23 cellular contexts compared by ENCODE assay signal in the genomic region with DNA sequence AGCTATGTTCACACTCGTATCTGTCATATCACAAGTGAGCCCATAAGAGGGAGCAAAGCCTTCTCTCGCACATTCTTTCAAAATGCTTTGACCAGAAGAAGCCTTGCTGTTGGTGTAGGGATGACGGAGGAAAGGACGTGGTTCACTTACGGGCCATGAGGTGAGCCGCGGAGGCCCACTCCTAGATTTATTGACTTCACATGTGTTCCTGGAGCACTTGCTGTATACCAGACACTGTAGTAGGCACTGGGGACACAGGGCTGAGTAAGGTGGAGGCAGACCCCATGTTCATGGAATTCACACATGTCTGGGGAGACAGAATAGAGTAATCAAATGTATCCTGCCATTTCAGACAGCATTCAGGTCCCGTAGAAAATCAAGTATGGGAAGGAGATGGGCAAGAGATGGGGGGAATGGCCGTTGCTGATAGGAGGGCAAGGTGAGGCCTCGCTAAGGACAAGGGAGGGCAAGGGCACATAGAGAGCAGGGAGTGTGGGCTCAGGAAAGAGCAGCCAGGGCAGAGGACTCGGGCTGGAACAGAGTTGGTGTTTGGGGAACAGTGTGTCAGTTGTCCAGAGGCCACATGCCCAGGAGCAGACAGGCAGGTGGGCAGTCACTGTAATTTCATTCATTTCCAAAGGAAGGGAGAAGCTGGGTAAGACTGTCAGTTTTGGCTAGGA.
DNase-seq lines count a peak whose midpoint lies in the region; ATAC-seq and TF ChIP-seq lines count a peak whose summit lies in the region.
"Had no signal": no experiment of that assay in that cellular context is flagged by ENCODE, and none has a peak within 500 bp of the region (broad histone marks: within the 10 kb centered on the region; RNA-seq: fewer than 3 reads in every experiment).

No MANE protein-coding gene starts in this region.

- peaks cover 0 to 4% (median 0%) of the 10 kb centered on the region in 3 donors for H3K36me3 Mint-ChIP-seq in naive thymus-derived CD8-positive, alpha-beta T cell
- H3K36me3 Mint-ChIP-seq in type B pancreatic cell = no peaks in the 10 kb centered on the region

- TF ChIP-seq POLR2A in heart left ventricle (IDR thresholded peaks at IDR 0.05) = no peak

- no peaks in the 10 kb centered on the region for H3K9me3 Mint-ChIP-seq in naive thymus-derived CD8-positive, alpha-beta T cell
- no peaks in the 10 kb centered on the region for H3K9me3 Mint-ChIP-seq in type B pancreatic cell

- peak overlapping the region in 6 of 10 donors; percentile 15 to 64 (median 28) for H3K4me3 Mint-ChIP-seq in naive thymus-derived CD8-positive, alpha-beta T cell
- H3K4me3 Mint-ChIP-seq in type B pancreatic cell = no peak overlapping the region

- ATAC-seq in right cardiac atrium = peak; percentile 30 to 38
- ATAC-seq in heart left ventricle = no peak
- ATAC-seq in naive thymus-derived CD8-positive, alpha-beta T cell = no peak
- no peak for ATAC-seq in HG02798 (IDR thresholded peaks at IDR 0.05; ENCODE audit: poor library complexity, unreplicated experiment)
- ATAC-seq in GM21381 (IDR thresholded peaks at IDR 0.05; ENCODE audit: unreplicated experiment) = no peak
- ATAC-seq: Panc1 had no signal

- no peaks in the 10 kb centered on the region for H3K4me1 ChIP-seq in right cardiac atrium (ENCODE audit: control insufficient read depth, insufficient read depth, low read length)
- H3K4me1 ChIP-seq in heart left ventricle = peaks cover 0 to 6% (median 2%) of the 10 kb centered on the region in 12 donors
- H3K4me1 ChIP-seq: HAP-1 had no signal

- DNase-seq in right cardiac atrium (no peak), heart left ventricle (no peak), type B pancreatic cell (ENCODE audit: extremely low spot score, unreplicated experiment) (peak; percentile 18), T1000 (lab: John Stamatoyannopoulos, UW) (no peak)
- DNase-seq in naive thymus-derived CD8-positive, alpha-beta T cell = no peak
- DNase-seq: C1 segment of cervical spinal cord; DMS53; GDM1; GM23248; KBM-7; NCI-H1105; NCI-H146; NCI-H2029; NCI-H2227 treated with DMSO at 0.1 percent for 48 hours; NCI-H510A; NK-92 treated with Interleukin-12 subunit alpha and Interleukin-12 subunit beta, amount 100 ng/mL, for 24 hours; SIG-M5; SK-N-SH had no signal

- H3K9me3 ChIP-seq in right cardiac atrium (ENCODE audit: control insufficient read depth, low read length) (no peaks in the 10 kb centered on the region), heart left ventricle (no peaks in the 10 kb centered on the region), KOPT-K1 (ENCODE audit: insufficient read depth, low read length, poor library complexity, severe bottlenecking) (no peaks in the 10 kb centered on the region)
- H3K9me3 ChIP-seq: HAP-1, SK-N-SH had no signal

- peaks cover 11 to 31% (median 23%) of the 10 kb centered on the region in 4 donors for H3K4me1 Mint-ChIP-seq in naive thymus-derived CD8-positive, alpha-beta T cell
- H3K4me1 Mint-ChIP-seq in type B pancreatic cell (ENCODE audit: unreplicated experiment) = no peaks in the 10 kb centered on the region

- POLR2A ChIA-PET in naive thymus-derived CD8-positive, alpha-beta T cell (lab: Charles Lee) = no interaction called here

- no peak overlapping the region for H3K27ac ChIP-seq in right cardiac atrium (ENCODE audit: low read length)
- no peak overlapping the region for H3K27ac ChIP-seq in heart left ventricle
- peak overlapping the region; percentile 49 for H3K27ac ChIP-seq in KOPT-K1 (ENCODE audit: low read depth, low read length, poor library complexity, severe bottlenecking)
- H3K27ac ChIP-seq: GM23248 had no signal

- no peaks in the 10 kb centered on the region for H3K27me3 Mint-ChIP-seq in naive thymus-derived CD8-positive, alpha-beta T cell
- H3K27me3 Mint-ChIP-seq in type B pancreatic cell = no peaks in the 10 kb centered on the region

- H3K27ac Mint-ChIP-seq in naive thymus-derived CD8-positive, alpha-beta T cell = peak overlapping the region in 7 of 10 donors; percentile 7 to 95 (median 58)
- H3K27ac Mint-ChIP-seq in type B pancreatic cell = no peak overlapping the region

- H3K27me3 ChIP-seq in right cardiac atrium (ENCODE audit: control insufficient read depth, insufficient read depth) = no peaks in the 10 kb centered on the region
- no peaks in the 10 kb centered on the region for H3K27me3 ChIP-seq in heart left ventricle

- H3K36me3 ChIP-seq in heart left ventricle (peaks cover 0 to 9% (median 3%) of the 10 kb centered on the region in 9 donors), KOPT-K1 (ENCODE audit: insufficient read depth, low read length) (peaks cover 28% of the 10 kb centered on the region)
- H3K36me3 ChIP-seq: HAP-1 had no signal

- no peak overlapping the region for H3K4me3 ChIP-seq in right cardiac atrium (ENCODE audit: low read length)
- no peak overlapping the region for H3K4me3 ChIP-seq in heart left ventricle
- H3K4me3 ChIP-seq: GM23248, HAP-1 had no signal

- 83% methylated on average over 11 of the region's 11 CpGs for WGBS in right cardiac atrium
- WGBS in heart left ventricle, 4 donors = 94 to 95% (median 95%) methylated on average over 11 of the region's 11 CpGs

- intact Hi-C loops in right cardiac atrium (cut with DNase I) = no loop called here
- intact Hi-C loops in heart left ventricle (cut with DNase I) = no loop called here

- TF ChIP-seq CTCF in heart left ventricle (IDR thresholded peaks at IDR 0.05) (no peak), type B pancreatic cell (conservative IDR thresholded peaks at IDR 0.05) (no peak)

Comparison
In these comparisons a context has a peak if more than half of its experiments do, and no peak if none do; other contexts are left out.
1. ATAC-seq: peak in right cardiac atrium (2 of 2); none in heart left ventricle (0 of 4), naive thymus-derived CD8-positive, alpha-beta T cell (0 of 2), HG02798 (single experiment) and GM21381 (single experiment).